12 cellular contexts compared by ENCODE assay signal in genomic region chr7:151756866-151757265, GRCh38.
A peak's percentile ranks its signal among the peaks of the same experiment; 100 is the strongest.
DNase-seq lines count a peak whose midpoint lies in the region; ATAC-seq, FAIRE-seq and TF ChIP-seq lines count a peak whose summit lies in the region.
"Had no signal": no experiment of that assay in that cellular context is flagged by ENCODE, and none has a peak within 500 bp of the region (broad histone marks: within the 10 kb centered on the region; RNA-seq: fewer than 3 reads in every experiment).

No MANE protein-coding gene starts in this region.

- TF ChIP-seq CTCF in mesothelial cell of epicardium (IDR thresholded peaks at IDR 0.05; ENCODE audit: unreplicated experiment) (no peak), type B pancreatic cell (conservative IDR thresholded peaks at IDR 0.05) (no peak)

- intact Hi-C loops in activated T-helper 2 cell treated with anti-CD3 and anti-CD28 coated beads, Interferon-gamma antibody, Interleukin-2, Interleukin-4, amounts not matched to agents 10 μg/mL and 5 μg/mL and 100 μg/mL, durations not matched to agents 14 hours and 24 hours and 36 hours (cut with micrococcal nuclease) = loop anchor here (5.0 kb wide), 1 partner anchor 240 kb away; the partner anchor contains the start of gene RHEB
- intact Hi-C loops in left colon (cut with DNase I, micrococcal nuclease) = no loop called here

- H3K9me3 Mint-ChIP-seq in activated T-cell treated with anti-CD3 and anti-CD28 coated beads, Interleukin-2, amount 50 U/mL, for 72 hours = no peaks in the 10 kb centered on the region
- no peaks in the 10 kb centered on the region for H3K9me3 Mint-ChIP-seq in activated T-helper 2 cell treated with anti-CD3 and anti-CD28 coated beads, Interferon-gamma antibody, Interleukin-2, Interleukin-4, amounts not matched to agents 10 μg/mL and 5 μg/mL and 100 μg/mL, durations not matched to agents 14 hours and 24 hours and 36 hours
- H3K9me3 Mint-ChIP-seq in mesothelial cell of epicardium (no peaks in the 10 kb centered on the region), type B pancreatic cell (no peaks in the 10 kb centered on the region)

- no peak for ATAC-seq in activated T-cell treated with anti-CD3 and anti-CD28 coated beads, Interleukin-2, amount 50 U/mL, for 72 hours (replicated peaks in 1 of 2)
- ATAC-seq in left colon (no peak), HG02623 (IDR thresholded peaks at IDR 0.05; ENCODE audit: unreplicated experiment) (no peak)
- ATAC-seq: heart right ventricle had no signal

- H3K36me3 Mint-ChIP-seq in activated T-cell treated with anti-CD3 and anti-CD28 coated beads, Interleukin-2, amount 50 U/mL, for 72 hours (ENCODE audit: insufficient read depth in 2 of 2) = no peaks in the 10 kb centered on the region
- no peaks in the 10 kb centered on the region for H3K36me3 Mint-ChIP-seq in activated T-helper 2 cell treated with anti-CD3 and anti-CD28 coated beads, Interferon-gamma antibody, Interleukin-2, Interleukin-4, amounts not matched to agents 10 μg/mL and 5 μg/mL and 100 μg/mL, durations not matched to agents 14 hours and 24 hours and 36 hours (ENCODE audit: low read depth)
- no peaks in the 10 kb centered on the region for H3K36me3 Mint-ChIP-seq in mesothelial cell of epicardium
- peaks cover 2% of the 10 kb centered on the region for H3K36me3 Mint-ChIP-seq in type B pancreatic cell

- H3K27me3 Mint-ChIP-seq in activated T-cell treated with anti-CD3 and anti-CD28 coated beads, Interleukin-2, amount 50 U/mL, for 72 hours (ENCODE audit: low read depth) = no peaks in the 10 kb centered on the region
- H3K27me3 Mint-ChIP-seq in activated T-helper 2 cell treated with anti-CD3 and anti-CD28 coated beads, Interferon-gamma antibody, Interleukin-2, Interleukin-4, amounts not matched to agents 10 μg/mL and 5 μg/mL and 100 μg/mL, durations not matched to agents 14 hours and 24 hours and 36 hours (ENCODE audit: low read depth) = peaks cover 2% of the 10 kb centered on the region
- H3K27me3 Mint-ChIP-seq in mesothelial cell of epicardium (ENCODE audit: low read depth) = no peaks in the 10 kb centered on the region
- peaks cover 7% of the 10 kb centered on the region for H3K27me3 Mint-ChIP-seq in type B pancreatic cell

- peak overlapping the region; percentile 10 for H3K27ac Mint-ChIP-seq in activated T-cell treated with anti-CD3 and anti-CD28 coated beads, Interleukin-2, amount 50 U/mL, for 72 hours
- peak overlapping the region; percentile 54 for H3K27ac Mint-ChIP-seq in activated T-helper 2 cell treated with anti-CD3 and anti-CD28 coated beads, Interferon-gamma antibody, Interleukin-2, Interleukin-4, amounts not matched to agents 10 μg/mL and 5 μg/mL and 100 μg/mL, durations not matched to agents 14 hours and 24 hours and 36 hours
- H3K27ac Mint-ChIP-seq in mesothelial cell of epicardium (peak overlapping the region; percentile 34), type B pancreatic cell (peak overlapping the region; percentile 56)

- TF ChIP-seq POLR2A in GM12891 (IDR thresholded peaks at IDR 0.05; ENCODE audit: low read depth, low read length) = no peak

- peaks cover 30% of the 10 kb centered on the region for H3K4me1 Mint-ChIP-seq in activated T-cell treated with anti-CD3 and anti-CD28 coated beads, Interleukin-2, amount 50 U/mL, for 72 hours (ENCODE audit: low read depth)
- H3K4me1 Mint-ChIP-seq in activated T-helper 2 cell treated with anti-CD3 and anti-CD28 coated beads, Interferon-gamma antibody, Interleukin-2, Interleukin-4, amounts not matched to agents 10 μg/mL and 5 μg/mL and 100 μg/mL, durations not matched to agents 14 hours and 24 hours and 36 hours (ENCODE audit: low read depth) = peaks cover 15% of the 10 kb centered on the region
- H3K4me1 Mint-ChIP-seq in mesothelial cell of epicardium = peaks cover 56% of the 10 kb centered on the region
- peaks cover 36% of the 10 kb centered on the region for H3K4me1 Mint-ChIP-seq in type B pancreatic cell (ENCODE audit: unreplicated experiment)

- FAIRE-seq in GM12891 (lab: Jason Lieb, UNC) = no peak

- peak overlapping the region; percentile 66 to 80 for H3K4me3 Mint-ChIP-seq in activated T-cell treated with anti-CD3 and anti-CD28 coated beads, Interleukin-2, amount 50 U/mL, for 72 hours
- H3K4me3 Mint-ChIP-seq in activated T-helper 2 cell treated with anti-CD3 and anti-CD28 coated beads, Interferon-gamma antibody, Interleukin-2, Interleukin-4, amounts not matched to agents 10 μg/mL and 5 μg/mL and 100 μg/mL, durations not matched to agents 14 hours and 24 hours and 36 hours (ENCODE audit: low read depth) = no peak overlapping the region
- H3K4me3 Mint-ChIP-seq in mesothelial cell of epicardium (no peak overlapping the region), type B pancreatic cell (no peak overlapping the region)

- DNase-seq in activated T-cell treated with anti-CD3 and anti-CD28 coated beads, Interleukin-2, amount 50 U/mL, for 72 hours = no peak
- no peak for DNase-seq in activated T-cell treated with anti-CD3 and anti-CD28 coated beads for 4 hours
- no peak for DNase-seq in activated T-helper 2 cell treated with anti-CD3 and anti-CD28 coated beads, Interferon-gamma antibody, Interleukin-2, Interleukin-4, amounts not matched to agents 10 μg/mL and 5 μg/mL and 100 μg/mL, durations not matched to agents 14 hours and 24 hours and 36 hours (ENCODE audit: low spot score)
- DNase-seq in mesothelial cell of epicardium (ENCODE audit: low spot score in 2 of 2, unreplicated experiment in 2 of 2) = no peak
- DNase-seq in type B pancreatic cell (ENCODE audit: extremely low spot score, unreplicated experiment) = no peak
- no peak for DNase-seq in left colon
- DNase-seq in GM12891 (ENCODE audit: insufficient read length, low spot score) = no peak
- DNase-seq: heart right ventricle, NCI-H1694, NCI-H526 treated with DMSO at 0.1 percent for 48 hours, SW 1271 had no signal

TF ChIP-seq in GM12891, 5 proteins besides CTCF, POLR2A, EP300 and RAD21:
- no peak for TF ChIP-seq TAF1 (IDR thresholded peaks at IDR 0.05; ENCODE audit: low read depth, low read length)
- no peak for TF ChIP-seq POLR2AphosphoS5 (IDR thresholded peaks at IDR 0.05; ENCODE audit: low read depth, low read length)
- TF ChIP-seq POU2F2 (IDR thresholded peaks at IDR 0.05; ENCODE audit: low read depth, low read length) = no peak
- TF ChIP-seq PAX5 (IDR thresholded peaks at IDR 0.05; ENCODE audit: insufficient read depth, low read length, severe bottlenecking) = no peak
- no peak for TF ChIP-seq SPI1 (IDR thresholded peaks at IDR 0.05; ENCODE audit: low read depth, low read length)

Comparison
In these comparisons a context has a peak if more than half of its experiments do, and no peak if none do; other contexts are left out.
1. H3K4me3 Mint-ChIP-seq: peak in activated T-cell treated with anti-CD3 and anti-CD28 coated beads, Interleukin-2, amount 50 U/mL, for 72 hours (2 of 2); none in activated T-helper 2 cell treated with anti-CD3 and anti-CD28 coated beads, Interferon-gamma antibody, Interleukin-2, Interleukin-4, amounts not matched to agents 10 μg/mL and 5 μg/mL and 100 μg/mL, durations not matched to agents 14 hours and 24 hours and 36 hours (single experiment), mesothelial cell of epicardium (single experiment) and type B pancreatic cell (single experiment).
2. Peak in every context shown above with its lines, with median percentiles within 50 percentile points of each other: H3K27ac Mint-ChIP-seq.